14 cellular contexts compared by ENCODE assay signal in genomic region chr12:65765436-65765813, GRCh38. TPM values are rescaled to one million over a fixed set of nuclear protein-coding genes. Genes with fewer than 3 reads are reported as not detected.
DNase-seq lines count a peak whose midpoint lies in the region; ATAC-seq, FAIRE-seq and TF ChIP-seq lines count a peak whose summit lies in the region.
"Had no signal": no experiment of that assay in that cellular context is flagged by ENCODE, and none has a peak within 500 bp of the region (broad histone marks: within the 10 kb centered on the region; RNA-seq: fewer than 3 reads in every experiment).

No MANE protein-coding gene starts in this region.

- TF ChIP-seq CTCF in bronchial epithelial cell (IDR thresholded peaks at IDR 0.05; ENCODE audit: insufficient read depth, low read length, severe bottlenecking) (no peak), MM.1S (IDR thresholded peaks at IDR 0.05; ENCODE audit: low read length) (no peak)
- TF ChIP-seq CTCF in CD4-positive, alpha-beta T cell (IDR thresholded peaks at IDR 0.05): no peak

- no peaks in the 10 kb centered on the region for H3K4me1 Mint-ChIP-seq in CD4-positive, alpha-beta T cell (ENCODE audit: low read depth)
- H3K4me1 Mint-ChIP-seq: activated B cell treated with CpG ODN at 0.5 μM for 24 hours; memory B cell; stimulated activated naive CD8-positive, alpha-beta T cell treated with anti-CD3 and anti-CD28 coated beads, Interleukin-15, amount 100 ng/mL, for 72 hours had no signal

- H3K4me3 ChIP-seq in bronchial epithelial cell (ENCODE audit: low read depth, low read length) (no peak overlapping the region), MM.1S (ENCODE audit: low read length) (no peak overlapping the region)

- H3K79me2 ChIP-seq in MM.1S (ENCODE audit: low read length): no peaks in the 10 kb centered on the region

- FAIRE-seq in bronchial epithelial cell (lab: Jason Lieb, UNC): no peak

- H3F3A ChIP-seq in MM.1S (ENCODE audit: insufficient read depth, low read length): no peaks in the 10 kb centered on the region

- H3K9ac ChIP-seq in MM.1S (ENCODE audit: low read length): no peak overlapping the region

- H3K27ac Mint-ChIP-seq in CD4-positive, alpha-beta T cell: no peak overlapping the region
- H3K27ac Mint-ChIP-seq: activated B cell treated with CpG ODN at 0.5 μM for 24 hours; H9; memory B cell; stimulated activated naive CD8-positive, alpha-beta T cell treated with anti-CD3 and anti-CD28 coated beads, Interleukin-15, amount 100 ng/mL, for 72 hours had no signal

- no peak overlapping the region for H2AFZ ChIP-seq in MM.1S (ENCODE audit: low read length)

- H3K36me3 Mint-ChIP-seq in CD4-positive, alpha-beta T cell (ENCODE audit: low read depth): no peaks in the 10 kb centered on the region
- H3K36me3 Mint-ChIP-seq: memory B cell had no signal

- no peaks in the 10 kb centered on the region for H3K9me2 ChIP-seq in MM.1S (replicated peaks; ENCODE audit: insufficient read depth, low read length)

- POLR2A ChIA-PET in CD4-positive, alpha-beta T cell (lab: Charles Lee): no interaction called here

- H3K36me3 ChIP-seq in bronchial epithelial cell (ENCODE audit: control insufficient read depth, insufficient read depth, low read length) (no peaks in the 10 kb centered on the region), MM.1S (replicated peaks; ENCODE audit: insufficient read depth, low read length) (no peaks in the 10 kb centered on the region)
- H3K36me3 ChIP-seq: neutrophil had no signal

- no peaks in the 10 kb centered on the region for H4K20me1 ChIP-seq in MM.1S (ENCODE audit: insufficient read depth, low read length)

- no peaks in the 10 kb centered on the region for H3K4me1 ChIP-seq in MM.1S (ENCODE audit: low read length)

- H3K4me2 ChIP-seq in MM.1S (ENCODE audit: low read depth, low read length): no peak overlapping the region

- no peaks in the 10 kb centered on the region for H3K9me3 Mint-ChIP-seq in CD4-positive, alpha-beta T cell
- H3K9me3 Mint-ChIP-seq: activated B cell treated with CpG ODN at 0.5 μM for 24 hours; H9; stimulated activated naive CD8-positive, alpha-beta T cell treated with anti-CD3 and anti-CD28 coated beads, Interleukin-15, amount 100 ng/mL, for 72 hours had no signal

- in situ Hi-C loops in ACHN (cut with HindIII; ENCODE audit: low pct_ligation_motif_present, low pct_unique_long_range_greater_than_20kb, low sequenced_read_pairs): no loop called here

- H3K4me3 Mint-ChIP-seq in CD4-positive, alpha-beta T cell: no peak overlapping the region
- H3K4me3 Mint-ChIP-seq: activated B cell treated with CpG ODN at 0.5 μM for 24 hours; H9; memory B cell; stimulated activated naive CD8-positive, alpha-beta T cell treated with anti-CD3 and anti-CD28 coated beads, Interleukin-15, amount 100 ng/mL, for 72 hours had no signal

- no peak overlapping the region for H3K27ac ChIP-seq in MM.1S (ENCODE audit: low read length)
- no peak overlapping the region for H3K27ac ChIP-seq in CD4-positive, alpha-beta T cell (ENCODE audit: low read depth, low read length)
- H3K27ac ChIP-seq: neutrophil had no signal

- ATAC-seq in CD4-positive, alpha-beta T cell (ENCODE audit: poor library complexity): no peak
- ATAC-seq: stimulated activated naive CD8-positive, alpha-beta T cell treated with anti-CD3 and anti-CD28 coated beads, Interleukin-15, amount 100 ng/mL, for 72 hours had no signal

- intact Hi-C loops in CD4-positive, alpha-beta T cell (cut with DNase I, micrococcal nuclease): no loop called here

- peaks cover 5% of the 10 kb centered on the region for H3K27me3 Mint-ChIP-seq in CD4-positive, alpha-beta T cell

- no peaks in the 10 kb centered on the region for H3K9me3 ChIP-seq in MM.1S (replicated peaks; ENCODE audit: insufficient read depth, low read length)
- no peaks in the 10 kb centered on the region for H3K9me3 ChIP-seq in CD4-positive, alpha-beta T cell (ENCODE audit: control insufficient read depth, low read length)
- H3K9me3 ChIP-seq: neutrophil had no signal

- no peaks in the 10 kb centered on the region for H3K27me3 ChIP-seq in bronchial epithelial cell (ENCODE audit: control insufficient read depth, insufficient read depth, low read length)
- no peaks in the 10 kb centered on the region for H3K27me3 ChIP-seq in MM.1S (replicated peaks; ENCODE audit: insufficient read depth, low read length)
- no peaks in the 10 kb centered on the region for H3K27me3 ChIP-seq in CD4-positive, alpha-beta T cell (ENCODE audit: control insufficient read depth, insufficient read depth, low read length)
- H3K27me3 ChIP-seq: neutrophil had no signal

- CTCF ChIA-PET in CD4-positive, alpha-beta T cell (lab: Charles Lee): no interaction called here

- peak; percentile 23 for DNase-seq in ACHN
- peak; percentile 57 for DNase-seq in HT1080 (ENCODE audit: low read depth)
- peak; percentile 98 for DNase-seq in bronchial epithelial cell (ENCODE audit: low read depth)
- peak; percentile 81 for DNase-seq in iris pigment epithelial cell (ENCODE audit: low read depth)
- no peak for DNase-seq in NCI-H2107 treated with DMSO at 0.1 percent for 48 hours (lab: John Stamatoyannopoulos, UW; ENCODE audit: unreplicated experiment)
- no peak for DNase-seq in MM.1S
- DNase-seq in CD4-positive, alpha-beta T cell: no peak
- DNase-seq in NCI-H748 treated with DMSO at 0.1 percent for 48 hours (lab: John Stamatoyannopoulos, UW): no peak
- DNase-seq: activated B cell treated with CpG ODN at 0.5 μM for 24 hours; erythroblast; H9; stimulated activated naive CD8-positive, alpha-beta T cell treated with anti-CD3 and anti-CD28 coated beads, Interleukin-15, amount 100 ng/mL, for 72 hours had no signal

RNA-seq across cellular contexts. Expression of gene HMGA2, which starts 58.9 kb away (rescaled TPM):
- total RNA-seq in HT1080 (2014; rRNA removed; shearing (Covaris generic)): 159 and 217 TPM in 2 replicates
- 123 and 145 TPM in 2 replicates for polyA plus RNA-seq in HT1080 (2015; cell fraction: cytosol; rRNA removed)
- 210 and 215 TPM in 2 replicates for polyA plus RNA-seq in HT1080 (2015; cell fraction: nucleus; rRNA removed)
- total RNA-seq in bronchial epithelial cell: 8.3 and 21.1 TPM in 2 replicates
- not detected for total RNA-seq in CD4-positive, alpha-beta T cell
- total RNA-seq: activated B cell treated with CpG ODN at 0.5 μM for 24 hours had no signal

Comparison
In these comparisons a context has a peak if more than half of its experiments do, and no peak if none do; other contexts are left out.
1. DNase-seq: peak in ACHN (single experiment), HT1080 (single experiment), bronchial epithelial cell (single experiment) and iris pigment epithelial cell (single experiment); none in NCI-H2107 treated with DMSO at 0.1 percent for 48 hours (single experiment), MM.1S (single experiment), CD4-positive, alpha-beta T cell (0 of 10) and NCI-H748 treated with DMSO at 0.1 percent for 48 hours (single experiment).